ENCODE assay signal across 10 cellular contexts in the genomic region with DNA sequence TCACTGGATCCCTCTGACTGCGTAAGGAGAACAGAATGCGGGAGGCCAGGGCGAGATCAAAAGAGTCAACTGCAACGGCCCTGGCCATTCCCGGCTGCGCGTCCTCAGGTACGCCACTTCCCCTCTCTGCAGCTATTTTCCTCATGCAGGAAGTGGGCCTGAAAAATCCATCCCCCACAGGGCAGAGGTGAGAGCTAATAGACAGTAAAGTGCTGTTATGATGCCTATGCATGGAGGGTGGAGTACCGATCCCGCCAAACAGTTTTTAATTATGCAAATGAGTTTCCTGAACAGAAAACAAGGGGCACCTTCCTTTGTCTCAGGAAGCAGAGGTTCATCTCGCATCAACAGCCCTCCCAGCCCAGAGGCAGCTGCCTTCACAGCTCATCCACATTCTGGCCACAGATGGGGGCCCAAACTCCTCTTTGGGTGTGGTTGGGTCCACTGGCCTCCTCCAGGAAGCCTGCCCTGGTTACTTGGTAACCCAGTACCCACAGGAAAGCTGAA. TPM values are rescaled to one million over a fixed set of nuclear protein-coding genes. Genes with fewer than 3 reads are reported as not detected.
DNase-seq lines count a peak whose midpoint lies in the region; ATAC-seq and TF ChIP-seq lines count a peak whose summit lies in the region.
"Had no signal": no experiment of that assay in that cellular context is flagged by ENCODE, and none has a peak within 500 bp of the region (broad histone marks: within the 10 kb centered on the region; RNA-seq: fewer than 3 reads in every experiment).

No MANE protein-coding gene starts in this region.

- peak overlapping the region; percentile 51 for H3K4me3 Mint-ChIP-seq in activated CD4-positive, alpha-beta memory T cell treated with anti-CD3 and anti-CD28 coated beads for 36 hours
- peak overlapping the region; percentile 99 for H3K4me3 Mint-ChIP-seq in natural killer cell

- no peaks in the 10 kb centered on the region for H3K4me1 ChIP-seq in GM23248 (ENCODE audit: insufficient read depth)

- ATAC-seq in GM21825 (IDR thresholded peaks at IDR 0.05; ENCODE audit: unreplicated experiment) (peak; percentile 52), natural killer cell (peak; percentile 10 to 24 (median 17)), HG03378 (IDR thresholded peaks at IDR 0.05; ENCODE audit: unreplicated experiment) (no peak)

- no peak overlapping the region for H3K27ac ChIP-seq in GM23248
- H3K27ac ChIP-seq: epithelial cell of prostate, HL-60 had no signal

- H4K20me1 ChIP-seq in GM23248 (ENCODE audit: insufficient read depth) = no peaks in the 10 kb centered on the region

- peaks cover 27% of the 10 kb centered on the region for H3K36me3 Mint-ChIP-seq in activated CD4-positive, alpha-beta memory T cell treated with anti-CD3 and anti-CD28 coated beads for 36 hours
- no peaks in the 10 kb centered on the region for H3K36me3 Mint-ChIP-seq in natural killer cell

- no peaks in the 10 kb centered on the region for H3K36me3 ChIP-seq in GM23248 (ENCODE audit: low read depth)

- H3K27ac Mint-ChIP-seq in activated CD4-positive, alpha-beta memory T cell treated with anti-CD3 and anti-CD28 coated beads for 36 hours = peak overlapping the region; percentile 98
- no peak overlapping the region for H3K27ac Mint-ChIP-seq in natural killer cell

- DNase-seq in GM13976 (ENCODE audit: low spot score) (peak; percentile 55), natural killer cell (no peak), cerebellar cortex (ENCODE audit: low spot score) (no peak), GM23248 (no peak)
- DNase-seq in activated CD4-positive, alpha-beta memory T cell treated with anti-CD3 and anti-CD28 coated beads for 36 hours = peak; percentile 70
- DNase-seq: NCI-H510A had no signal

- H3K9me3 Mint-ChIP-seq in activated CD4-positive, alpha-beta memory T cell treated with anti-CD3 and anti-CD28 coated beads for 36 hours = no peaks in the 10 kb centered on the region
- no peaks in the 10 kb centered on the region for H3K9me3 Mint-ChIP-seq in natural killer cell

- WGBS in GM23248 (ENCODE audit: low coverage in 1 of 2, low lambda C conversion rate in 2 of 2, missing lambda C conversion rate in 2 of 2), 2 experiments = 70 to 76% methylated on average over 11 of the region's 11 CpGs

- intact Hi-C loops in activated CD4-positive, alpha-beta memory T cell treated with anti-CD3 and anti-CD28 coated beads for 36 hours (cut with micrococcal nuclease) = loop anchor here (1.0 to 5.0 kb wide), 2 partner anchors 34 to 161 kb away; no protein-coding TSS in a partner anchor
- intact Hi-C loops in natural killer cell (cut with micrococcal nuclease) = loop anchor here (2.0 kb wide), 1 partner anchor 20 kb away; no protein-coding TSS in a partner anchor

- H2AFZ ChIP-seq in GM23248 = no peak overlapping the region

- H3K27me3 Mint-ChIP-seq in activated CD4-positive, alpha-beta memory T cell treated with anti-CD3 and anti-CD28 coated beads for 36 hours = no peaks in the 10 kb centered on the region
- H3K27me3 Mint-ChIP-seq in natural killer cell (ENCODE audit: low read depth in 2 of 2) = no peaks in the 10 kb centered on the region

- no peaks in the 10 kb centered on the region for H3K79me2 ChIP-seq in GM23248 (ENCODE audit: insufficient read depth)

- H3K9ac ChIP-seq in GM23248 = no peak overlapping the region

- TF ChIP-seq CTCF in GM13976 (IDR thresholded peaks at IDR 0.05; ENCODE audit: borderline replicate concordance, control extremely low read depth, extremely low read depth, insufficient read depth, missing control alignments) (no peak), natural killer cell (IDR thresholded peaks at IDR 0.05) (no peak)

- peaks cover 89% of the 10 kb centered on the region for H3K4me1 Mint-ChIP-seq in activated CD4-positive, alpha-beta memory T cell treated with anti-CD3 and anti-CD28 coated beads for 36 hours (ENCODE audit: low read depth)
- peaks cover 74% of the 10 kb centered on the region in 2 donors for H3K4me1 Mint-ChIP-seq in natural killer cell

- H3K4me3 ChIP-seq in GM23248 = no peak overlapping the region

- H3K27me3 ChIP-seq in GM23248 (replicated peaks; ENCODE audit: insufficient read depth) = no peaks in the 10 kb centered on the region

- no peak overlapping the region for H3K4me2 ChIP-seq in GM23248 (ENCODE audit: unreplicated experiment)

- CTCF ChIA-PET in activated CD4-positive, alpha-beta memory T cell treated with anti-CD3 and anti-CD28 coated beads for 36 hours (lab: Charles Lee) = interaction anchor here (0.8 to 1.0 kb wide), 4 partner anchors 8 to 161 kb away, joined by 3 to 4 read pairs (median 4); no protein-coding TSS in a partner anchor

- H3K9me2 ChIP-seq in GM23248 (ENCODE audit: insufficient read depth) = no peaks in the 10 kb centered on the region

- POLR2A ChIA-PET in activated CD4-positive, alpha-beta memory T cell treated with anti-CD3 and anti-CD28 coated beads for 36 hours (lab: Charles Lee) = interaction anchor here (0.5 to 3.0 kb wide), 6 partner anchors 8 to 129 kb away, joined by 3 to 15 read pairs (median 5); a partner anchor contains a TSS

- H3F3A ChIP-seq in GM23248 (ENCODE audit: insufficient read depth) = 0 out of 2 replicates have a peak, but pooled peaks cover under 1% of the 10 kb centered on the region

- in situ Hi-C loops in GM13976 (cut with MboI; ENCODE audit: low sequenced_read_pairs, unreplicated experiment) (no loop called here), GM23248 (cut with MboI) (no loop called here)

- no peaks in the 10 kb centered on the region for H3K9me3 ChIP-seq in GM23248 (ENCODE audit: low read depth)

RNA-seq across cellular contexts. Expression of a gene that starts 9.3 kb away (rescaled TPM):
- 10 to 100 TPM; 91.5 to 92.8 TPM for total RNA-seq in activated CD4-positive, alpha-beta memory T cell treated with anti-CD3 and anti-CD28 coated beads for 36 hours
- 100 to 1,000 TPM; 382 to 392 (median 389) TPM for total RNA-seq in natural killer cell
- 0.63 and 0.65 TPM in 2 replicates for total RNA-seq in GM23248 (2014; rRNA removed; shearing (Covaris generic))
- 0.13 and 0.18 TPM in 2 replicates for polyA plus RNA-seq in GM23248 (2016; fragmentation: Nextera tagmentation; extraction: Ambion mirVana)

Comparison
In these comparisons a context has a peak if more than half of its experiments do, and no peak if none do; other contexts are left out.
1. DNase-seq: peak in GM13976 (single experiment) and activated CD4-positive, alpha-beta memory T cell treated with anti-CD3 and anti-CD28 coated beads for 36 hours (single experiment); none in natural killer cell (single experiment), cerebellar cortex (single experiment) and GM23248 (single experiment).
2. RNA of a gene that starts 9.3 kb away (total RNA-seq): 382 to 392 TPM in natural killer cell and 91.5 to 92.8 TPM in activated CD4-positive, alpha-beta memory T cell treated with anti-CD3 and anti-CD28 coated beads for 36 hours; 0.63 to 0.65 TPM in GM23248; every median in the first group is over 10 times any median in the second.